8 cellular contexts compared by ENCODE assay signal in the genomic region with DNA sequence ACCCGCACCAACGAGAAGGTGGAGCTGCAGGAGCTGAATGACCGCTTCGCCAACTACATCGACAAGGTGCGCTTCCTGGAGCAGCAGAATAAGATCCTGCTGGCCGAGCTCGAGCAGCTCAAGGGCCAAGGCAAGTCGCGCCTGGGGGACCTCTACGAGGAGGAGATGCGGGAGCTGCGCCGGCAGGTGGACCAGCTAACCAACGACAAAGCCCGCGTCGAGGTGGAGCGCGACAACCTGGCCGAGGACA. TPM values are rescaled to one million over a fixed set of nuclear protein-coding genes. Genes with fewer than 3 reads are reported as not detected.
DNase-seq lines count a peak whose midpoint lies in the region; ATAC-seq, FAIRE-seq and TF ChIP-seq lines count a peak whose summit lies in the region.

No MANE protein-coding gene starts in this region.

- H3K27ac ChIP-seq in breast epithelium: peak overlapping the region; percentile 93 to 99

- H3K4me3 ChIP-seq in GM12865 (ENCODE audit: low read depth, low read length) (peak overlapping the region; percentile 67), breast epithelium (peak overlapping the region; percentile 82 to 97 (median 90))

- peaks cover 3 to 11% of the 10 kb centered on the region in 2 donors for H3K4me1 ChIP-seq in breast epithelium

- H3K36me3 ChIP-seq in breast epithelium: no peaks in the 10 kb centered on the region

- no peak for TF ChIP-seq CTCF in GM12865 (IDR thresholded peaks at IDR 0.05; ENCODE audit: insufficient read depth, low read depth, low read length, missing control alignments)
- no peak for TF ChIP-seq CTCF in breast epithelium (IDR thresholded peaks at IDR 0.05)

- no peak for TF ChIP-seq POLR2A in breast epithelium (IDR thresholded peaks at IDR 0.05)
- no peak for TF ChIP-seq POLR2A in H54 (IDR thresholded peaks at IDR 0.05; ENCODE audit: low read depth, low read length)

- DNase-seq in GM12865 (ENCODE audit: low read depth): no peak
- no peak for DNase-seq in breast epithelium (ENCODE audit: low spot score in 2 of 2)
- peak; percentile 53 for DNase-seq in myocyte (ENCODE audit: low read depth)
- DNase-seq in GDM1 (lab: John Stamatoyannopoulos, UW): no peak
- DNase-seq in H54 (ENCODE audit: insufficient read length, low spot score): no peak
- no peak for DNase-seq in AML-193 (lab: John Stamatoyannopoulos, UW)
- DNase-seq in kidney tubule cell (ENCODE audit: low spot score): no peak

- ATAC-seq in HG03175 (IDR thresholded peaks at IDR 0.05; ENCODE audit: unreplicated experiment): peak; percentile 6

- intact Hi-C loops in breast epithelium (cut with DNase I; ENCODE audit: low total_unique reads): no loop called here

- H3K27me3 ChIP-seq in breast epithelium: no peaks in the 10 kb centered on the region

- FAIRE-seq in H54 (lab: Jason Lieb, UNC): no peak

- H3K9me3 ChIP-seq in breast epithelium: no peaks in the 10 kb centered on the region

RNA-seq across cellular contexts. Expression of gene VIM, which starts 1.6 kb away (rescaled TPM):
- total RNA-seq in breast epithelium: 1,000 to 10,000 TPM; 1,431 to 8,681 (median 2,067) TPM
- total RNA-seq in myocyte: 1,826 and 1,896 TPM in 2 replicates
- 2,428 TPM for polyA plus RNA-seq in myocyte (2012)

RNA-seq across cellular contexts. Expression of gene TRDMT1, which starts 28.2 kb away (rescaled TPM):
- total RNA-seq in breast epithelium: 10 to 100 TPM in 2 of 3 donors, 1 to 10 TPM in 1; 5.8 to 18.6 (median 13.4) TPM
- 2.6 and 5.4 TPM in 2 replicates for total RNA-seq in myocyte
- 2.1 TPM for polyA plus RNA-seq in myocyte (2012)
